1 cellular context compared by ENCODE assay signal in the genomic region with DNA sequence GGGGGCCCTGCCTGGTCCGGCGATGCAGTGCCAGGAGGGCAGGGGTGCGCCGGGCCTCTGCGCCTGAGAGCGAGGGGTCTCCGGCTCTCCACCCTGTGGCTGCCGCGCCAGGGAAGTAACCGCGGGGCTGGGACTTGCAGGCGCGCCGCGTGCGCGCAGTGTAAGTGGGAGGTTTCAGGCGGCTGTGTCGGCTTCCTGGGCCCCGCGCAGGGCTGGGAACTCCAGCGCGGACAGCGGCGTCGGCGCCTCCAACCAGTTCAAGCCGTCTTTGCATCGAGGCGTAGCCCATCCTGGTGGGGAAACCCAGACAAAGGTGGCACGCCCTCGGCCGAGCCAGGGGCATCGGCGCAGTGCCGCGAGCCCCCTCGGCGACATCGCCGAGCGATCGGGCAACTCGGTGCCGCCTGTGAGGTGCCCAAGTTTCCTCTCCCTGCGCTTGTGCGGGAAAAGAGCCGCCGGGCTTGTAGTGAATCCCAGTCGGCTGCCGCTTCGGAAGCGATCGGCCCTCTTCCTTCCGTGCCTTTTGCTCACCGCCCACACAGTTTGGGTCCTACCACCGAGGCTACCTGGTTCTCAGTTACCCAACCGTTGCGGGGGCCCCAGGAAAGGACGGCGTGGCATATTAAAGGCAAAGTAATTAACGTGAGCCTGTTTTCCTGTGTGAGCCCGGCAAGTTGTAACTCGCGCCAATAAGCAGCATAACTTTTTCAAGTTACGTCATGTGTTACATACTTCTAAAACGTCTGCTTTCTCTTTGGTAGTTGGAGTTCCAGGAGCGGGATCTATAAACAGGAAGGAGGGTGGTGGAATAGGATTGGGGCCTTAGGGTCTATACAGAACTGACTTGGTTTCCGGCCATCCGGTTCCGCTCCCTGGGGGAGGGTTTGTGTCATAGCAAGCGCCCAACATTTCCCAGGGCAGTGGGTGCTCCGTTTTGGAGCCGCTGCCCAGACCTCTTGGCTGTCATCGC.
TF ChIP-seq lines count a peak whose summit lies in the region.

No MANE protein-coding gene starts in this region.

TF ChIP-seq in GM12878, 131 proteins besides CTCF, POLR2A, EP300 and RAD21 (continued from another document and continues in another):
- TF ChIP-seq, protein P1, sequence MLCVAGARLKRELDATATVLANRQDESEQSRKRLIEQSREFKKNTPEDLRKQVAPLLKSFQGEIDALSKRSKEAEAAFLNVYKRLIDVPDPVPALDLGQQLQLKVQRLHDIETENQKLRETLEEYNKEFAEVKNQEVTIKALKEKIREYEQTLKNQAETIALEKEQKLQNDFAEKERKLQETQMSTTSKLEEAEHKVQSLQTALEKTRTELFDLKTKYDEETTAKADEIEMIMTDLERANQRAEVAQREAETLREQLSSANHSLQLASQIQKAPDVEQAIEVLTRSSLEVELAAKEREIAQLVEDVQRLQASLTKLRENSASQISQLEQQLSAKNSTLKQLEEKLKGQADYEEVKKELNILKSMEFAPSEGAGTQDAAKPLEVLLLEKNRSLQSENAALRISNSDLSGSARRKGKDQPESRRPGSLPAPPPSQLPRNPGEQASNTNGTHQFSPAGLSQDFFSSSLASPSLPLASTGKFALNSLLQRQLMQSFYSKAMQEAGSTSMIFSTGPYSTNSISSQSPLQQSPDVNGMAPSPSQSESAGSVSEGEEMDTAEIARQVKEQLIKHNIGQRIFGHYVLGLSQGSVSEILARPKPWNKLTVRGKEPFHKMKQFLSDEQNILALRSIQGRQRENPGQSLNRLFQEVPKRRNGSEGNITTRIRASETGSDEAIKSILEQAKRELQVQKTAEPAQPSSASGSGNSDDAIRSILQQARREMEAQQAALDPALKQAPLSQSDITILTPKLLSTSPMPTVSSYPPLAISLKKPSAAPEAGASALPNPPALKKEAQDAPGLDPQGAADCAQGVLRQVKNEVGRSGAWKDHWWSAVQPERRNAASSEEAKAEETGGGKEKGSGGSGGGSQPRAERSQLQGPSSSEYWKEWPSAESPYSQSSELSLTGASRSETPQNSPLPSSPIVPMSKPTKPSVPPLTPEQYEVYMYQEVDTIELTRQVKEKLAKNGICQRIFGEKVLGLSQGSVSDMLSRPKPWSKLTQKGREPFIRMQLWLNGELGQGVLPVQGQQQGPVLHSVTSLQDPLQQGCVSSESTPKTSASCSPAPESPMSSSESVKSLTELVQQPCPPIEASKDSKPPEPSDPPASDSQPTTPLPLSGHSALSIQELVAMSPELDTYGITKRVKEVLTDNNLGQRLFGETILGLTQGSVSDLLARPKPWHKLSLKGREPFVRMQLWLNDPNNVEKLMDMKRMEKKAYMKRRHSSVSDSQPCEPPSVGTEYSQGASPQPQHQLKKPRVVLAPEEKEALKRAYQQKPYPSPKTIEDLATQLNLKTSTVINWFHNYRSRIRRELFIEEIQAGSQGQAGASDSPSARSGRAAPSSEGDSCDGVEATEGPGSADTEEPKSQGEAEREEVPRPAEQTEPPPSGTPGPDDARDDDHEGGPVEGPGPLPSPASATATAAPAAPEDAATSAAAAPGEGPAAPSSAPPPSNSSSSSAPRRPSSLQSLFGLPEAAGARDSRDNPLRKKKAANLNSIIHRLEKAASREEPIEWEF (IDR thresholded peaks at IDR 0.05; ENCODE audit: insufficient replicate concordance, low read depth, low read length) = no peak
- TF ChIP-seq DPF2 (IDR thresholded peaks at IDR 0.05) (peak; percentile 32; the same call in 1 of the 2 replicates), BACH1 (IDR thresholded peaks at IDR 0.05; ENCODE audit: borderline replicate concordance) (peak; percentile 34), EED (IDR thresholded peaks at IDR 0.05; ENCODE audit: low read depth) (peak; percentile 59), USF1 (IDR thresholded peaks at IDR 0.05; ENCODE audit: borderline replicate concordance, extremely low read length, insufficient read depth, low read depth, low read length) (no peak), EGR1 (IDR thresholded peaks at IDR 0.05; ENCODE audit: borderline replicate concordance in 1 of 2, low read depth in 2 of 2, low read length in 2 of 2) (peak in 1 of 2 experiments; percentile 76; a peak in 1 of 3 replicates), TAF1 (IDR thresholded peaks at IDR 0.05; ENCODE audit: borderline replicate concordance, low read depth, low read length) (0 out of 2 replicates have a peak, but pooled peaks have one; percentile 50), GABPA (IDR thresholded peaks at IDR 0.05; ENCODE audit: low read depth) (peak; percentile 68), TCF3 (IDR thresholded peaks at IDR 0.05; ENCODE audit: borderline replicate concordance, insufficient read depth, low read depth, low read length) (no peak), CEBPZ (IDR thresholded peaks at IDR 0.05; ENCODE audit: low read depth, low read length) (no peak), E2F4 (IDR thresholded peaks at IDR 0.05; ENCODE audit: low read depth, low read length) (no peak; the same call in 1 of the 2 replicates), CREB1 (IDR thresholded peaks at IDR 0.05; ENCODE audit: low read depth) (peak; percentile 58; the same call in 1 of the 2 replicates), IKZF2 (IDR thresholded peaks at IDR 0.05) (peak; percentile 76 to 77), IKZF1 (conservative IDR thresholded peaks at IDR 0.05) (peak; percentile 69), ZNF24 (IDR thresholded peaks at IDR 0.05) (no peak), STAT1 (conservative IDR thresholded peaks at IDR 0.05) (no peak)
- TF ChIP-seq, protein P2, sequence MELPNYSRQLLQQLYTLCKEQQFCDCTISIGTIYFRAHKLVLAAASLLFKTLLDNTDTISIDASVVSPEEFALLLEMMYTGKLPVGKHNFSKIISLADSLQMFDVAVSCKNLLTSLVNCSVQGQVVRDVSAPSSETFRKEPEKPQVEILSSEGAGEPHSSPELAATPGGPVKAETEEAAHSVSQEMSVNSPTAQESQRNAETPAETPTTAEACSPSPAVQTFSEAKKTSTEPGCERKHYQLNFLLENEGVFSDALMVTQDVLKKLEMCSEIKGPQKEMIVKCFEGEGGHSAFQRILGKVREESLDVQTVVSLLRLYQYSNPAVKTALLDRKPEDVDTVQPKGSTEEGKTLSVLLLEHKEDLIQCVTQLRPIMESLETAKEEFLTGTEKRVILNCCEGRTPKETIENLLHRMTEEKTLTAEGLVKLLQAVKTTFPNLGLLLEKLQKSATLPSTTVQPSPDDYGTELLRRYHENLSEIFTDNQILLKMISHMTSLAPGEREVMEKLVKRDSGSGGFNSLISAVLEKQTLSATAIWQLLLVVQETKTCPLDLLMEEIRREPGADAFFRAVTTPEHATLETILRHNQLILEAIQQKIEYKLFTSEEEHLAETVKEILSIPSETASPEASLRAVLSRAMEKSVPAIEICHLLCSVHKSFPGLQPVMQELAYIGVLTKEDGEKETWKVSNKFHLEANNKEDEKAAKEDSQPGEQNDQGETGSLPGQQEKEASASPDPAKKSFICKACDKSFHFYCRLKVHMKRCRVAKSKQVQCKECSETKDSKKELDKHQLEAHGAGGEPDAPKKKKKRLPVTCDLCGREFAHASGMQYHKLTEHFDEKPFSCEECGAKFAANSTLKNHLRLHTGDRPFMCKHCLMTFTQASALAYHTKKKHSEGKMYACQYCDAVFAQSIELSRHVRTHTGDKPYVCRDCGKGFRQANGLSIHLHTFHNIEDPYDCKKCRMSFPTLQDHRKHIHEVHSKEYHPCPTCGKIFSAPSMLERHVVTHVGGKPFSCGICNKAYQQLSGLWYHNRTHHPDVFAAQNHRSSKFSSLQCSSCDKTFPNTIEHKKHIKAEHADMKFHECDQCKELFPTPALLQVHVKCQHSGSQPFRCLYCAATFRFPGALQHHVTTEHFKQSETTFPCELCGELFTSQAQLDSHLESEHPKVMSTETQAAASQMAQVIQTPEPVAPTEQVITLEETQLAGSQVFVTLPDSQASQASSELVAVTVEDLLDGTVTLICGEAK (IDR thresholded peaks at IDR 0.05; ENCODE audit: borderline replicate concordance) = peak; percentile 66; the same call in 1 of the 2 replicates
- TF ChIP-seq, protein P3, sequence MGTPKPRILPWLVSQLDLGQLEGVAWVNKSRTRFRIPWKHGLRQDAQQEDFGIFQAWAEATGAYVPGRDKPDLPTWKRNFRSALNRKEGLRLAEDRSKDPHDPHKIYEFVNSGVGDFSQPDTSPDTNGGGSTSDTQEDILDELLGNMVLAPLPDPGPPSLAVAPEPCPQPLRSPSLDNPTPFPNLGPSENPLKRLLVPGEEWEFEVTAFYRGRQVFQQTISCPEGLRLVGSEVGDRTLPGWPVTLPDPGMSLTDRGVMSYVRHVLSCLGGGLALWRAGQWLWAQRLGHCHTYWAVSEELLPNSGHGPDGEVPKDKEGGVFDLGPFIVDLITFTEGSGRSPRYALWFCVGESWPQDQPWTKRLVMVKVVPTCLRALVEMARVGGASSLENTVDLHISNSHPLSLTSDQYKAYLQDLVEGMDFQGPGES (IDR thresholded peaks at IDR 0.05) = no peak
- TF ChIP-seq, protein P4, sequence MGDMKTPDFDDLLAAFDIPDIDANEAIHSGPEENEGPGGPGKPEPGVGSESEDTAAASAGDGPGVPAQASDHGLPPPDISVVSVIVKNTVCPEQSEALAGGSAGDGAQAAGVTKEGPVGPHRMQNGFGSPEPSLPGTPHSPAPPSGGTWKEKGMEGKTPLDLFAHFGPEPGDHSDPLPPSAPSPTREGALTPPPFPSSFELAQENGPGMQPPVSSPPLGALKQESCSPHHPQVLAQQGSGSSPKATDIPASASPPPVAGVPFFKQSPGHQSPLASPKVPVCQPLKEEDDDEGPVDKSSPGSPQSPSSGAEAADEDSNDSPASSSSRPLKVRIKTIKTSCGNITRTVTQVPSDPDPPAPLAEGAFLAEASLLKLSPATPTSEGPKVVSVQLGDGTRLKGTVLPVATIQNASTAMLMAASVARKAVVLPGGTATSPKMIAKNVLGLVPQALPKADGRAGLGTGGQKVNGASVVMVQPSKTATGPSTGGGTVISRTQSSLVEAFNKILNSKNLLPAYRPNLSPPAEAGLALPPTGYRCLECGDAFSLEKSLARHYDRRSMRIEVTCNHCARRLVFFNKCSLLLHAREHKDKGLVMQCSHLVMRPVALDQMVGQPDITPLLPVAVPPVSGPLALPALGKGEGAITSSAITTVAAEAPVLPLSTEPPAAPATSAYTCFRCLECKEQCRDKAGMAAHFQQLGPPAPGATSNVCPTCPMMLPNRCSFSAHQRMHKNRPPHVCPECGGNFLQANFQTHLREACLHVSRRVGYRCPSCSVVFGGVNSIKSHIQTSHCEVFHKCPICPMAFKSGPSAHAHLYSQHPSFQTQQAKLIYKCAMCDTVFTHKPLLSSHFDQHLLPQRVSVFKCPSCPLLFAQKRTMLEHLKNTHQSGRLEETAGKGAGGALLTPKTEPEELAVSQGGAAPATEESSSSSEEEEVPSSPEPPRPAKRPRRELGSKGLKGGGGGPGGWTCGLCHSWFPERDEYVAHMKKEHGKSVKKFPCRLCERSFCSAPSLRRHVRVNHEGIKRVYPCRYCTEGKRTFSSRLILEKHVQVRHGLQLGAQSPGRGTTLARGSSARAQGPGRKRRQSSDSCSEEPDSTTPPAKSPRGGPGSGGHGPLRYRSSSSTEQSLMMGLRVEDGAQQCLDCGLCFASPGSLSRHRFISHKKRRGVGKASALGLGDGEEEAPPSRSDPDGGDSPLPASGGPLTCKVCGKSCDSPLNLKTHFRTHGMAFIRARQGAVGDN (IDR thresholded peaks at IDR 0.05) = peak; percentile 48
- TF ChIP-seq, protein P5, sequence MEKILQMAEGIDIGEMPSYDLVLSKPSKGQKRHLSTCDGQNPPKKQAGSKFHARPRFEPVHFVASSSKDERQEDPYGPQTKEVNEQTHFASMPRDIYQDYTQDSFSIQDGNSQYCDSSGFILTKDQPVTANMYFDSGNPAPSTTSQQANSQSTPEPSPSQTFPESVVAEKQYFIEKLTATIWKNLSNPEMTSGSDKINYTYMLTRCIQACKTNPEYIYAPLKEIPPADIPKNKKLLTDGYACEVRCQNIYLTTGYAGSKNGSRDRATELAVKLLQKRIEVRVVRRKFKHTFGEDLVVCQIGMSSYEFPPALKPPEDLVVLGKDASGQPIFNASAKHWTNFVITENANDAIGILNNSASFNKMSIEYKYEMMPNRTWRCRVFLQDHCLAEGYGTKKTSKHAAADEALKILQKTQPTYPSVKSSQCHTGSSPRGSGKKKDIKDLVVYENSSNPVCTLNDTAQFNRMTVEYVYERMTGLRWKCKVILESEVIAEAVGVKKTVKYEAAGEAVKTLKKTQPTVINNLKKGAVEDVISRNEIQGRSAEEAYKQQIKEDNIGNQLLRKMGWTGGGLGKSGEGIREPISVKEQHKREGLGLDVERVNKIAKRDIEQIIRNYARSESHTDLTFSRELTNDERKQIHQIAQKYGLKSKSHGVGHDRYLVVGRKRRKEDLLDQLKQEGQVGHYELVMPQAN (conservative IDR thresholded peaks at IDR 0.05) = peak; percentile 43
